17 cellular contexts compared by ENCODE assay signal in genomic region chr7:134804854-134805253, GRCh38. TPM values are rescaled to one million over a fixed set of nuclear protein-coding genes. Genes with fewer than 3 reads are reported as not detected.
DNase-seq lines count a peak whose midpoint lies in the region; ATAC-seq, FAIRE-seq and TF ChIP-seq lines count a peak whose summit lies in the region.
"Had no signal": no experiment of that assay in that cellular context is flagged by ENCODE, and none has a peak within 500 bp of the region (broad histone marks: within the 10 kb centered on the region; RNA-seq: fewer than 3 reads in every experiment).

No MANE protein-coding gene starts in this region.

- H3K36me3 Mint-ChIP-seq in nephron progenitor cell (ENCODE audit: low read depth), result peaks cover 29% of the 10 kb centered on the region
- H3K36me3 Mint-ChIP-seq: activated CD8-positive, alpha-beta memory T cell treated with anti-CD3 and anti-CD28 coated beads, Interleukin-2, amount 10 ng/mL, durations not matched to agents 7 days and 5 days; CD14-positive monocyte had no signal

- H3K4me2 ChIP-seq in endothelial cell of umbilical vein (ENCODE audit: insufficient read depth, low read length), result peak overlapping the region; percentile 90

- TF ChIP-seq POLR2A in endothelial cell of umbilical vein (IDR thresholded peaks at IDR 0.05; ENCODE audit: low read depth, low read length) (no peak), Peyer's patch (IDR thresholded peaks at IDR 0.05) (no peak)

- H3K27me3 Mint-ChIP-seq in nephron progenitor cell (ENCODE audit: low read depth, poor library complexity), result no peaks in the 10 kb centered on the region

- intact Hi-C loops in left ventricle myocardium inferior (cut with micrococcal nuclease), result no loop called here
- intact Hi-C loops in Right ventricle myocardium superior (cut with DNase I), result no loop called here
- intact Hi-C loops in endothelial cell of umbilical vein (cut with micrococcal nuclease), result loop anchor here (1.0 kb wide), 3 partner anchors 8 to 26 kb away; partner anchors contain the start of gene CALD1

- H3K27ac ChIP-seq in left ventricle myocardium inferior (replicated peaks) (peak overlapping the region; percentile 65), endothelial cell of umbilical vein (ENCODE audit: insufficient read depth, low read depth, low read length) (peak overlapping the region; percentile 96), Peyer's patch (peak overlapping the region in 1 of 4 donors; percentile 19)

- POLR2A ChIA-PET in endothelial cell of umbilical vein (lab: Charles Lee), result interaction anchor here (1.0 to 2.4 kb wide), 4 partner anchors 9 to 24 kb away, joined by 3 to 8 read pairs (median 6); no protein-coding TSS in a partner anchor

- H3K27me3 ChIP-seq in left ventricle myocardium inferior (ENCODE audit: low read depth), result no peaks in the 10 kb centered on the region
- no peaks in the 10 kb centered on the region for H3K27me3 ChIP-seq in endothelial cell of umbilical vein (ENCODE audit: control insufficient read depth in 2 of 2, insufficient read depth in 2 of 2, low read length in 2 of 2)
- no peaks in the 10 kb centered on the region for H3K27me3 ChIP-seq in Peyer's patch

- peaks cover 28% of the 10 kb centered on the region for H3K9me3 Mint-ChIP-seq in nephron progenitor cell
- H3K9me3 Mint-ChIP-seq: central memory CD8-positive, alpha-beta T cell; T-helper 2 cell treated with Interferon-gamma antibody and Interleukin-4, amounts not matched to agents 5 μg/mL and 100 μg/mL, for 36 hours had no signal

- peak overlapping the region; percentile 70 for H3K9ac ChIP-seq in endothelial cell of umbilical vein (replicated peaks; ENCODE audit: extremely low read depth, insufficient read depth, low read length)

- peaks cover 4% of the 10 kb centered on the region for H3K4me1 Mint-ChIP-seq in nephron progenitor cell
- H3K4me1 Mint-ChIP-seq: activated CD8-positive, alpha-beta memory T cell treated with anti-CD3 and anti-CD28 coated beads, Interleukin-2, amount 10 ng/mL, durations not matched to agents 7 days and 5 days; CD14-positive monocyte; central memory CD8-positive, alpha-beta T cell had no signal

- dilution Hi-C loops in endothelial cell of umbilical vein (cut with MboI; ENCODE audit: extremely low pct_ligation_motif_present, low sequenced_read_pairs), result no loop called here

- H3K36me3 ChIP-seq in left ventricle myocardium inferior, result peaks cover 11% of the 10 kb centered on the region
- H3K36me3 ChIP-seq in endothelial cell of umbilical vein (ENCODE audit: control insufficient read depth in 2 of 2, extremely low read depth in 1 of 2, insufficient read depth in 2 of 2, low read length in 2 of 2), result peaks cover 0 to 3% of the 10 kb centered on the region in 2 experiments
- no peaks in the 10 kb centered on the region for H3K36me3 ChIP-seq in Peyer's patch

- peak overlapping the region; percentile 10 for H3K27ac Mint-ChIP-seq in nephron progenitor cell
- H3K27ac Mint-ChIP-seq: activated CD8-positive, alpha-beta memory T cell treated with anti-CD3 and anti-CD28 coated beads, Interleukin-2, amount 10 ng/mL, durations not matched to agents 7 days and 5 days; CD14-positive monocyte; T-helper 2 cell treated with Interferon-gamma antibody and Interleukin-4, amounts not matched to agents 5 μg/mL and 100 μg/mL, for 36 hours had no signal

- CTCF ChIA-PET in endothelial cell of umbilical vein (lab: Charles Lee), result interaction anchor here (1.0 kb wide), 2 partner anchors 9 to 19 kb away, joined by 3 read pairs; no protein-coding TSS in a partner anchor

- BruUV-seq in endothelial cell of umbilical vein (replicated peaks; lab: Mats Ljungman, UMichigan), result TSS peak; percentile 71

- H3K4me1 ChIP-seq in left ventricle myocardium inferior (peaks cover 44% of the 10 kb centered on the region), endothelial cell of umbilical vein (ENCODE audit: control insufficient read depth, extremely low read depth, insufficient read depth, low read length) (peaks cover 44% of the 10 kb centered on the region), Peyer's patch (no peaks in the 10 kb centered on the region)

- H3K4me3 ChIP-seq in left ventricle myocardium inferior, result no peak overlapping the region
- peak overlapping the region in 1 of 3 experiments; percentile 35 for H3K4me3 ChIP-seq in endothelial cell of umbilical vein (replicated peaks in 1 of 3; ENCODE audit: insufficient read depth in 1 of 3, low read depth in 1 of 3, low read length in 3 of 3)
- H3K4me3 ChIP-seq in Peyer's patch, result no peak overlapping the region

- H4K20me1 ChIP-seq in endothelial cell of umbilical vein (replicated peaks; ENCODE audit: control insufficient read depth, extremely low read depth, insufficient read depth, low read length), result no peaks in the 10 kb centered on the region

- no peak for TF ChIP-seq CTCF in left ventricle myocardium inferior (IDR thresholded peaks at IDR 0.05; ENCODE audit: borderline replicate concordance)
- TF ChIP-seq CTCF in endothelial cell of umbilical vein (IDR thresholded peaks at IDR 0.05; ENCODE audit: extremely low read depth in 1 of 2, insufficient read depth in 1 of 2, low read depth in 1 of 2, low read length in 2 of 2), result no peak
- no peak for TF ChIP-seq CTCF in nephron progenitor cell (IDR thresholded peaks at IDR 0.05)
- no peak for TF ChIP-seq CTCF in Peyer's patch (IDR thresholded peaks at IDR 0.05)

- H3K4me3 Mint-ChIP-seq in nephron progenitor cell, result no peak overlapping the region
- H3K4me3 Mint-ChIP-seq: activated CD8-positive, alpha-beta memory T cell treated with anti-CD3 and anti-CD28 coated beads, Interleukin-2, amount 10 ng/mL, durations not matched to agents 7 days and 5 days; CD14-positive monocyte; central memory CD8-positive, alpha-beta T cell; T-helper 2 cell treated with Interferon-gamma antibody and Interleukin-4, amounts not matched to agents 5 μg/mL and 100 μg/mL, for 36 hours had no signal

- ATAC-seq in Right ventricle myocardium superior (ENCODE audit: poor library complexity), result no peak
- ATAC-seq: activated CD8-positive, alpha-beta memory T cell treated with anti-CD3 and anti-CD28 coated beads, Interleukin-2, amount 10 ng/mL, durations not matched to agents 7 days and 5 days had no signal

- DNase-seq in left ventricle myocardium inferior (no peak), Right ventricle myocardium superior (no peak), endothelial cell of umbilical vein (ENCODE audit: low read depth, low spot score) (no peak), nephron progenitor cell (no peak), NCI-H1105 treated with DMSO at 0.1 percent for 48 hours (lab: John Stamatoyannopoulos, UW) (no peak), Peyer's patch (no peak), HK-2 (ENCODE audit: unreplicated experiment) (no peak)
- no peak for DNase-seq in NK-92 treated with Interleukin-12 subunit alpha and Interleukin-12 subunit beta, amount 100 ng/mL, for 24 hours (lab: John Stamatoyannopoulos, UW)
- DNase-seq: activated CD8-positive, alpha-beta memory T cell treated with anti-CD3 and anti-CD28 coated beads, Interleukin-2, amount 10 ng/mL, durations not matched to agents 7 days and 5 days; Karpas-422; NCI-H1092 treated with DMSO at 0.1 percent for 48 hours; NCI-H526; stimulated activated CD4-positive, alpha-beta T cell treated with anti-CD3 and anti-CD28 coated beads, Interleukin-4, amount 100 ng/mL, for 24 hours had no signal

- no peak overlapping the region for H2AFZ ChIP-seq in endothelial cell of umbilical vein (ENCODE audit: low read depth, low read length)

- FAIRE-seq in endothelial cell of umbilical vein (lab: Jason Lieb, UNC), result no peak
- FAIRE-seq: GM12891 had no signal

- H3K79me2 ChIP-seq in endothelial cell of umbilical vein (ENCODE audit: control insufficient read depth, insufficient read depth, low read length), result peaks cover 82% of the 10 kb centered on the region

- H3K9me3 ChIP-seq in left ventricle myocardium inferior (replicated peaks) (no peaks in the 10 kb centered on the region), endothelial cell of umbilical vein (replicated peaks; ENCODE audit: control insufficient read depth, insufficient read depth, low read length) (no peaks in the 10 kb centered on the region), Peyer's patch (no peaks in the 10 kb centered on the region)

- no peaks in the 10 kb centered on the region for H3K9me1 ChIP-seq in endothelial cell of umbilical vein (replicated peaks; ENCODE audit: control insufficient read depth, extremely low read depth, insufficient read depth, low read length)

TF ChIP-seq in endothelial cell of umbilical vein, 7 proteins besides CTCF, POLR2A, EP300 and RAD21:
- TF ChIP-seq FOS (IDR thresholded peaks at IDR 0.05; ENCODE audit: borderline replicate concordance, insufficient read depth, low read length) (no peak), GATA2 (IDR thresholded peaks at IDR 0.05; ENCODE audit: insufficient read depth, insufficient read length, low read depth, low read length) (no peak), POLR2AphosphoS5 (IDR thresholded peaks at IDR 0.05; ENCODE audit: insufficient read depth, low read depth, low read length) (no peak), EZH2 (IDR thresholded peaks at IDR 0.05; ENCODE audit: borderline replicate concordance, low read depth, low read length, severe bottlenecking) (no peak), MYC (IDR thresholded peaks at IDR 0.05; ENCODE audit: low read depth, low read length) (no peak), MAX (IDR thresholded peaks at IDR 0.05; ENCODE audit: insufficient read depth, insufficient read length) (no peak), JUN (IDR thresholded peaks at IDR 0.05; ENCODE audit: borderline replicate concordance, insufficient read depth, insufficient read length, low read depth) (no peak)

RNA-seq across cellular contexts. Expression of gene CALD1, which starts 25.4 kb away (rescaled TPM):
- 122 TPM for total RNA-seq in left ventricle myocardium inferior
- 86.1 TPM for total RNA-seq in Right ventricle myocardium superior
- total RNA-seq in endothelial cell of umbilical vein, result 307 and 313 TPM in 2 replicates
- 136 and 148 TPM in 2 replicates for polyA plus RNA-seq in endothelial cell of umbilical vein
- 186 and 212 TPM in 2 replicates for polyA plus RNA-seq in endothelial cell of umbilical vein (2011; cell fraction: cytosol; rRNA removed)
- polyA plus RNA-seq in endothelial cell of umbilical vein (2011; cell fraction: nucleus; rRNA removed), result 346 and 400 TPM in 2 replicates
- polyA plus RNA-seq in endothelial cell of umbilical vein (2012), result 259 and 283 TPM in 2 replicates
- polyA minus RNA-seq in endothelial cell of umbilical vein, result 325 and 347 TPM in 2 replicates
- 28.8 TPM for polyA minus RNA-seq in endothelial cell of umbilical vein (2011; cell fraction: cytosol; rRNA and poly(A)+ RNA removed)
- 320 and 528 TPM in 2 replicates for polyA minus RNA-seq in endothelial cell of umbilical vein (2011; cell fraction: nucleus; rRNA and poly(A)+ RNA removed)
- total RNA-seq in Peyer's patch, result 100 to 1,000 TPM in 1 of 4 donors, 10 to 100 TPM in 3; 39.2 to 536 (median 83.1) TPM
